In the genomic region with DNA sequence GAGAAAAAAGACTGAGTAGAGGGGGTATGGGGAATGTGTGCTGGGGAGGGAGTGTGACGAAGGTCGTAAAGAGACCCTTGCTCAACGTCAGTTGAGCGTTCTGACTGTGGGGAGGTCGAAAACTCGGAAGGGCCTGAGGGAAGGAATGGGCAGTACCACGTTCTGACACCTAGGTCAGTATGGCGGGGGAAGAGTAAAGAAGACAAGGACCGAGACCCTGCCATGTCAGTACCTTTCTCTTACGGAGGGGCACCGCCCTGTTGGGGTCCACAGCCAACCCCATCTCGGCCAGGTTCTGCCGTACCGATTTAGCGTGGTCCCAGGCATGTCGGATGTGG, we compare ENCODE assay signal across 8 cellular contexts. TPM values are rescaled to one million over a fixed set of nuclear protein-coding genes. Genes with fewer than 3 reads are reported as not detected.
A peak's percentile ranks its signal among the peaks of the same experiment; 100 is the strongest.
DNase-seq lines count a peak whose midpoint lies in the region; ATAC-seq and TF ChIP-seq lines count a peak whose summit lies in the region.

No MANE protein-coding gene starts in this region.

- H3K27me3 Mint-ChIP-seq in activated CD8-positive, alpha-beta T cell treated with anti-CD3 and anti-CD28 coated beads for 36 hours, result no peaks in the 10 kb centered on the region

- CTCF ChIA-PET in HEK293T (lab: Yijun Ruan, JAX), result no interaction called here
- CTCF ChIA-PET in activated CD8-positive, alpha-beta T cell treated with anti-CD3 and anti-CD28 coated beads for 36 hours (lab: Charles Lee), result no interaction called here

- H3K4me1 Mint-ChIP-seq in activated CD8-positive, alpha-beta T cell treated with anti-CD3 and anti-CD28 coated beads for 36 hours (ENCODE audit: low read depth), result peaks cover 29% of the 10 kb centered on the region

- no peaks in the 10 kb centered on the region for H3K36me3 ChIP-seq in hepatocyte (replicated peaks; ENCODE audit: insufficient read depth, low read depth)

- peak overlapping the region; percentile 56 for H2AFZ ChIP-seq in hepatocyte

- H3K27ac Mint-ChIP-seq in activated CD8-positive, alpha-beta T cell treated with anti-CD3 and anti-CD28 coated beads for 36 hours, result peak overlapping the region; percentile 99

- no peak for ATAC-seq in activated CD8-positive, alpha-beta T cell treated with anti-CD3 and anti-CD28 coated beads for 36 hours
- no peak for ATAC-seq in GM18511 (IDR thresholded peaks at IDR 0.05; ENCODE audit: unreplicated experiment)

- H3K4me3 ChIP-seq in hepatocyte, result peak overlapping the region; percentile 45
- H3K4me3 ChIP-seq in skin epidermis, result peak overlapping the region; percentile 55 to 95 (median 69)

- peak; percentile 16 for DNase-seq in AG20443 (ENCODE audit: low spot score)
- DNase-seq in HEK293T (ENCODE audit: extremely low spot score), result peak; percentile 41
- peak; percentile 20 for DNase-seq in activated CD8-positive, alpha-beta T cell treated with anti-CD3 and anti-CD28 coated beads for 36 hours
- peak; percentile 40 for DNase-seq in hepatocyte (ENCODE audit: low spot score)
- DNase-seq in COR-L47 (lab: John Stamatoyannopoulos, UW), result no peak
- DNase-seq in anterior cingulate cortex (lab: John Stamatoyannopoulos, UW), result no peak

- H3K27ac ChIP-seq in hepatocyte, result peak overlapping the region; percentile 62
- peak overlapping the region; percentile 8 to 97 (median 91) for H3K27ac ChIP-seq in skin epidermis

- no peaks in the 10 kb centered on the region for H3K9me3 ChIP-seq in hepatocyte (ENCODE audit: low read depth)

- H3K27me3 ChIP-seq in hepatocyte, result no peaks in the 10 kb centered on the region

- peak overlapping the region; percentile 98 for H3K4me3 Mint-ChIP-seq in activated CD8-positive, alpha-beta T cell treated with anti-CD3 and anti-CD28 coated beads for 36 hours

- H3K4me2 ChIP-seq in hepatocyte, result peak overlapping the region; percentile 84

- H3K9me3 Mint-ChIP-seq in activated CD8-positive, alpha-beta T cell treated with anti-CD3 and anti-CD28 coated beads for 36 hours, result no peaks in the 10 kb centered on the region

- peaks cover 14% of the 10 kb centered on the region for H3K4me1 ChIP-seq in hepatocyte (ENCODE audit: insufficient read depth)

- no peak for TF ChIP-seq CTCF in activated CD8-positive, alpha-beta T cell treated with anti-CD3 and anti-CD28 coated beads for 36 hours (IDR thresholded peaks at IDR 0.05)
- no peak for TF ChIP-seq CTCF in hepatocyte (IDR thresholded peaks at IDR 0.05; ENCODE audit: poor library complexity)

- 2% methylated on average over 16 of the region's 16 CpGs for WGBS in hepatocyte (ENCODE audit: low lambda C conversion rate, missing lambda C conversion rate)

- intact Hi-C loops in activated CD8-positive, alpha-beta T cell treated with anti-CD3 and anti-CD28 coated beads for 36 hours (cut with micrococcal nuclease), result loop anchor here (1.0 to 2.0 kb wide), 2 partner anchors 27 to 61 kb away; a partner anchor contains a TSS

- H3K9me2 ChIP-seq in hepatocyte (replicated peaks; ENCODE audit: insufficient read depth), result no peaks in the 10 kb centered on the region

- peaks cover 38% of the 10 kb centered on the region for H3K79me2 ChIP-seq in hepatocyte

- POLR2A ChIA-PET in HEK293T (lab: Yijun Ruan, JAX), result interaction anchor here (0.7 to 3.3 kb wide), 10 partner anchors 11 to 155 kb away, joined by 3 to 22 read pairs (median 4); a partner anchor contains a TSS
- POLR2A ChIA-PET in activated CD8-positive, alpha-beta T cell treated with anti-CD3 and anti-CD28 coated beads for 36 hours (lab: Charles Lee), result interaction anchor here (0.8 to 2.0 kb wide), 6 partner anchors 8 to 265 kb away, joined by 3 to 7 read pairs (median 4); a partner anchor contains a TSS

- H4K20me1 ChIP-seq in hepatocyte (ENCODE audit: insufficient read depth, poor library complexity, severe bottlenecking), result no peaks in the 10 kb centered on the region

- H3K36me3 Mint-ChIP-seq in activated CD8-positive, alpha-beta T cell treated with anti-CD3 and anti-CD28 coated beads for 36 hours (ENCODE audit: low read depth), result peaks cover 66% of the 10 kb centered on the region

TF ChIP-seq in HEK293T, 16 proteins besides CTCF, POLR2A, EP300 and RAD21:
- TF ChIP-seq ARNT (IDR thresholded peaks at IDR 0.05) (no peak), TARDBP (IDR thresholded peaks at IDR 0.05) (no peak), L3MBTL2 (conservative IDR thresholded peaks at IDR 0.05) (no peak), FOXA1 (IDR thresholded peaks at IDR 0.05) (no peak), FOXK2 (IDR thresholded peaks at IDR 0.05) (no peak), SUZ12 (IDR thresholded peaks at IDR 0.05) (no peak), NFRKB (IDR thresholded peaks at IDR 0.05) (no peak), LEF1 (IDR thresholded peaks at IDR 0.05; ENCODE audit: borderline replicate concordance) (no peak), ELF4 (IDR thresholded peaks at IDR 0.05) (no peak), CTBP1 (IDR thresholded peaks at IDR 0.05; ENCODE audit: borderline replicate concordance) (no peak), ZNF384 (IDR thresholded peaks at IDR 0.05) (no peak), BHLHE40 (IDR thresholded peaks at IDR 0.05; ENCODE audit: borderline replicate concordance) (no peak), SP1 (IDR thresholded peaks at IDR 0.05) (no peak), HDGF (IDR thresholded peaks at IDR 0.05; ENCODE audit: borderline replicate concordance) (no peak), FOXM1 (IDR thresholded peaks at IDR 0.05; ENCODE audit: borderline replicate concordance) (no peak)
- TF ChIP-seq, protein P1, sequence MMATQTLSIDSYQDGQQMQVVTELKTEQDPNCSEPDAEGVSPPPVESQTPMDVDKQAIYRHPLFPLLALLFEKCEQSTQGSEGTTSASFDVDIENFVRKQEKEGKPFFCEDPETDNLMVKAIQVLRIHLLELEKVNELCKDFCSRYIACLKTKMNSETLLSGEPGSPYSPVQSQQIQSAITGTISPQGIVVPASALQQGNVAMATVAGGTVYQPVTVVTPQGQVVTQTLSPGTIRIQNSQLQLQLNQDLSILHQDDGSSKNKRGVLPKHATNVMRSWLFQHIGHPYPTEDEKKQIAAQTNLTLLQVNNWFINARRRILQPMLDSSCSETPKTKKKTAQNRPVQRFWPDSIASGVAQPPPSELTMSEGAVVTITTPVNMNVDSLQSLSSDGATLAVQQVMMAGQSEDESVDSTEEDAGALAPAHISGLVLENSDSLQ (IDR thresholded peaks at IDR 0.05), result no peak

RNA-seq across cellular contexts. Expression of a gene that starts 0.4 kb away (rescaled TPM):
- total RNA-seq in activated CD8-positive, alpha-beta T cell treated with anti-CD3 and anti-CD28 coated beads for 36 hours, result 10 to 100 TPM; 71.8 to 75.1 TPM
- total RNA-seq in hepatocyte, result 22.9 and 25.6 TPM in 2 replicates
- 64.0 and 82.3 TPM in 2 replicates for polyA plus RNA-seq in hepatocyte

RNA-seq across cellular contexts. Expression of a gene that starts 0.6 kb away (rescaled TPM):
- total RNA-seq in activated CD8-positive, alpha-beta T cell treated with anti-CD3 and anti-CD28 coated beads for 36 hours, result 100 to 1,000 TPM; 118 to 120 TPM
- total RNA-seq in hepatocyte, result 109 and 161 TPM in 2 replicates
- 222 and 224 TPM in 2 replicates for polyA plus RNA-seq in hepatocyte

RNA-seq across cellular contexts. Expression of a gene that starts 22.7 kb away (rescaled TPM):
- 10 to 100 TPM; 15.6 to 17.0 TPM for total RNA-seq in activated CD8-positive, alpha-beta T cell treated with anti-CD3 and anti-CD28 coated beads for 36 hours
- 6.7 and 8.9 TPM in 2 replicates for total RNA-seq in hepatocyte
- 2.5 and 4.4 TPM in 2 replicates for polyA plus RNA-seq in hepatocyte

RNA-seq across cellular contexts. Expression of a gene that starts 26.4 kb away (rescaled TPM):
- total RNA-seq in activated CD8-positive, alpha-beta T cell treated with anti-CD3 and anti-CD28 coated beads for 36 hours, result 10 to 100 TPM; 39.4 to 40.8 TPM
- total RNA-seq in hepatocyte, result 98.3 and 104 TPM in 2 replicates
- polyA plus RNA-seq in hepatocyte, result 96.8 and 110 TPM in 2 replicates

RNA-seq across cellular contexts. Expression of a gene that starts 28.4 kb away (rescaled TPM):
- 10 to 100 TPM; 48.2 to 48.6 TPM for total RNA-seq in activated CD8-positive, alpha-beta T cell treated with anti-CD3 and anti-CD28 coated beads for 36 hours
- 131 and 139 TPM in 2 replicates for total RNA-seq in hepatocyte
- polyA plus RNA-seq in hepatocyte, result 284 and 289 TPM in 2 replicates

Comparison
In these comparisons a context has a peak if more than half of its experiments do, and no peak if none do; other contexts are left out.
1. DNase-seq: peak in AG20443 (single experiment), HEK293T (single experiment), activated CD8-positive, alpha-beta T cell treated with anti-CD3 and anti-CD28 coated beads for 36 hours (single experiment) and hepatocyte (single experiment); none in COR-L47 (single experiment) and anterior cingulate cortex (0 of 58).